ENCODE assay signal across 18 cellular contexts in the genomic region with DNA sequence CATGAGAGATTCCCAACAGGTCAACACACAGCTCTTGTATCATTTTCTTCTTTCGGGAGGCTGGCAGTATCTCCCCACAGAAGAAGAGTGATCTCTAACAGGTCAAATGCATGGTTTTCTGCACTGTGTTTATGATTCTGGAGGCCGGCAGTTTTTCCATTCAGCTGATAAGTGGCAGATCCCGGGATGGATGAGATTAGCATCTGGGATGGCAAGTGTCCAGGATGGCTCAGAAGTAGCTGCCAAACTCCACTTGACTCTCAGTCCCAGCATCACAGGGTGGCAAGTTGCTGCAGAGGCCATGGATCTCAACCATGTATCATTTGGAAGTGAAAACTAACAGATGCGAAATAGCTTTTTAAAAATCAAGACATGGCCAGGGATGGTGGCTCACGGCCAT.
DNase-seq lines count a peak whose midpoint lies in the region; ATAC-seq lines count a peak whose summit lies in the region.
"Had no signal": no experiment of that assay in that cellular context is flagged by ENCODE, and none has a peak within 500 bp of the region (broad histone marks: within the 10 kb centered on the region; RNA-seq: fewer than 3 reads in every experiment).

No MANE protein-coding gene starts in this region.

- DNase-seq in Ammon's horn (ENCODE audit: low spot score) (peak; percentile 61), EH (ENCODE audit: low read depth) (peak; percentile 38), RPMI7951 (ENCODE audit: low read depth) (peak; percentile 44), Karpas-422 (no peak), NCI-H2227 treated with DMSO at 0.1 percent for 48 hours (lab: John Stamatoyannopoulos, UW) (no peak)
- DNase-seq: AML-193; Caco-2; CD4-positive, CD25-positive, alpha-beta regulatory T cell; NCI-H1436; NCI-H2081; NCI-H345; NCI-H748 treated with DMSO at 0.1 percent for 48 hours had no signal

- H3K4me3 ChIP-seq in muscle layer of colon (ENCODE audit: low read depth in 1 of 2, low read length in 2 of 2), result peak overlapping the region in 1 of 2 donors; percentile 43
- no peak overlapping the region for H3K4me3 ChIP-seq in Karpas-422 (ENCODE audit: low read length)
- H3K4me3 ChIP-seq: GM23338, SK-N-MC had no signal

- no peaks in the 10 kb centered on the region for H4K20me1 ChIP-seq in Karpas-422 (ENCODE audit: insufficient read depth, low read depth, low read length)

- H3K4me2 ChIP-seq in Karpas-422 (ENCODE audit: low read depth, low read length, poor library complexity, severe bottlenecking), result no peak overlapping the region
- H3K4me2 ChIP-seq: GM23338 had no signal

- H2AFZ ChIP-seq in Karpas-422 (ENCODE audit: low read length), result no peak overlapping the region
- H2AFZ ChIP-seq: GM23338 had no signal

- H3K9me2 ChIP-seq in Karpas-422 (replicated peaks; ENCODE audit: insufficient read depth, low read length), result no peaks in the 10 kb centered on the region

- ATAC-seq in HG02973 (IDR thresholded peaks at IDR 0.05; ENCODE audit: unreplicated experiment), result no peak
- no peak for ATAC-seq in HG03045 (IDR thresholded peaks at IDR 0.05; ENCODE audit: unreplicated experiment)
- ATAC-seq: GM23338, HCT116 had no signal

- H3K9me3 ChIP-seq in muscle layer of colon (ENCODE audit: low read length), result no peaks in the 10 kb centered on the region
- no peaks in the 10 kb centered on the region for H3K9me3 ChIP-seq in Karpas-422 (ENCODE audit: low read length)
- H3K9me3 ChIP-seq: Caco-2 had no signal

- H3K27me3 ChIP-seq in muscle layer of colon (ENCODE audit: control insufficient read depth in 1 of 2, insufficient read depth in 2 of 2, low read length in 2 of 2) (no peaks in the 10 kb centered on the region), Karpas-422 (ENCODE audit: low read length) (no peaks in the 10 kb centered on the region)

- no peaks in the 10 kb centered on the region for H3K36me3 ChIP-seq in muscle layer of colon (ENCODE audit: insufficient read depth, low read length)
- no peaks in the 10 kb centered on the region for H3K36me3 ChIP-seq in Karpas-422 (ENCODE audit: insufficient read depth, low read length)

- no peaks in the 10 kb centered on the region for H3K79me2 ChIP-seq in Karpas-422 (ENCODE audit: low read length)

- H3K27ac ChIP-seq in muscle layer of colon (ENCODE audit: low read depth, low read length) (peak overlapping the region; percentile 49), Karpas-422 (ENCODE audit: low read length) (no peak overlapping the region)
- H3K27ac ChIP-seq: SK-N-MC had no signal

- H3K4me1 ChIP-seq in muscle layer of colon (ENCODE audit: insufficient read depth, low read length) (peaks cover 42% of the 10 kb centered on the region), Karpas-422 (ENCODE audit: low read length) (no peaks in the 10 kb centered on the region)

- no peak overlapping the region for H3K9ac ChIP-seq in muscle layer of colon (ENCODE audit: low read length)
- no peak overlapping the region for H3K9ac ChIP-seq in Karpas-422 (ENCODE audit: low read length)

Comparison
In these comparisons a context has a peak if more than half of its experiments do, and no peak if none do; other contexts are left out.
1. DNase-seq: peak in Ammon's horn (single experiment), EH (single experiment) and RPMI7951 (single experiment); none in Karpas-422 (single experiment) and NCI-H2227 treated with DMSO at 0.1 percent for 48 hours (single experiment).